ENCODE assay signal across 18 cellular contexts in the genomic region with DNA sequence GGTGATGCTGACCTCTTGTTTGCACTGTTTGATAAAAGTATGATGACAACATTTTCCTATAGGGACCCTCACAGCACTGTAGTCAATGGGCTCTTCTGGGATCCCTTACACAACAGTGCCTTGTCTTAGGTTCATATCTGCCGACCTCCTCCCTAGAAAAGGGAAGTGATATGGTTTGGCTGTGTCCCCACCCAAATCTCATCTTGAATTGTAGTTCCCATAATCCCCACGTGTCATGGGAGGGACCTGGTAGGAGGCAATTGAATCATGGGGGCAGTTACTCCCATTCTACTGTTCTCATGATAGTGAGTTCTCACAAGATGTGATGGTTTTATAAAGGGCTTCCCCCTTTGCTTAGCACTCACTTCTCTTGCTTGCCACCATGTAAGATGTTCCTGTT. TPM values are rescaled to one million over a fixed set of nuclear protein-coding genes. Genes with fewer than 3 reads are reported as not detected.
DNase-seq lines count a peak whose midpoint lies in the region; ATAC-seq lines count a peak whose summit lies in the region.
"Had no signal": no experiment of that assay in that cellular context is flagged by ENCODE, and none has a peak within 500 bp of the region (broad histone marks: within the 10 kb centered on the region; RNA-seq: fewer than 3 reads in every experiment).

No MANE protein-coding gene starts in this region.

- peaks cover 26% of the 10 kb centered on the region for H3K9me3 Mint-ChIP-seq in activated naive CD8-positive, alpha-beta T cell treated with anti-CD3 and anti-CD28 coated beads for 36 hours
- peaks cover 5 to 11% of the 10 kb centered on the region in 2 donors for H3K9me3 Mint-ChIP-seq in stimulated activated naive B cell treated with anti-CD40 and anti-IgM and Interleukin-4, amounts not matched to agents 10 μg/mL and 1 μg/mL and 100 μg/mL, for 72 hours

- H3K27me3 Mint-ChIP-seq in activated naive CD8-positive, alpha-beta T cell treated with anti-CD3 and anti-CD28 coated beads for 36 hours, result no peaks in the 10 kb centered on the region
- no peaks in the 10 kb centered on the region for H3K27me3 Mint-ChIP-seq in stimulated activated naive B cell treated with anti-CD40 and anti-IgM and Interleukin-4, amounts not matched to agents 10 μg/mL and 1 μg/mL and 100 μg/mL, for 72 hours

- H3K36me3 Mint-ChIP-seq in activated naive CD8-positive, alpha-beta T cell treated with anti-CD3 and anti-CD28 coated beads for 36 hours, result peaks cover 85% of the 10 kb centered on the region
- peaks cover 44 to 72% of the 10 kb centered on the region in 2 donors for H3K36me3 Mint-ChIP-seq in stimulated activated naive B cell treated with anti-CD40 and anti-IgM and Interleukin-4, amounts not matched to agents 10 μg/mL and 1 μg/mL and 100 μg/mL, for 72 hours

- peak overlapping the region; percentile 50 for H3K27ac Mint-ChIP-seq in activated naive CD8-positive, alpha-beta T cell treated with anti-CD3 and anti-CD28 coated beads for 36 hours
- H3K27ac Mint-ChIP-seq in stimulated activated naive B cell treated with anti-CD40 and anti-IgM and Interleukin-4, amounts not matched to agents 10 μg/mL and 1 μg/mL and 100 μg/mL, for 72 hours, result peak overlapping the region; percentile 37

- H3K4me1 Mint-ChIP-seq in activated naive CD8-positive, alpha-beta T cell treated with anti-CD3 and anti-CD28 coated beads for 36 hours, result peaks cover 80% of the 10 kb centered on the region
- H3K4me1 Mint-ChIP-seq in stimulated activated naive B cell treated with anti-CD40 and anti-IgM and Interleukin-4, amounts not matched to agents 10 μg/mL and 1 μg/mL and 100 μg/mL, for 72 hours, result peaks cover 18 to 33% of the 10 kb centered on the region in 2 donors

- peak overlapping the region; percentile 22 for H3K4me3 Mint-ChIP-seq in activated naive CD8-positive, alpha-beta T cell treated with anti-CD3 and anti-CD28 coated beads for 36 hours
- no peak overlapping the region for H3K4me3 Mint-ChIP-seq in stimulated activated naive B cell treated with anti-CD40 and anti-IgM and Interleukin-4, amounts not matched to agents 10 μg/mL and 1 μg/mL and 100 μg/mL, for 72 hours

- no peak for ATAC-seq in stimulated activated naive B cell treated with anti-CD40 and anti-IgM and Interleukin-4, amounts not matched to agents 10 μg/mL and 1 μg/mL and 100 μg/mL, for 72 hours (replicated peaks)
- ATAC-seq in HG03520 (IDR thresholded peaks at IDR 0.05; ENCODE audit: unreplicated experiment), result no peak
- ATAC-seq: left lung, Panc1 had no signal

- DNase-seq in activated T-cell treated with anti-CD3 and anti-CD28 coated beads, Interleukin-2, amount 50 U/mL, for 48 hours, result peak; percentile 16 to 18
- no peak for DNase-seq in activated T-cell treated with anti-CD3 and anti-CD28 coated beads, Interleukin-2, amount 50 U/mL, for 1 hour
- DNase-seq in OCI-M1 (lab: John Stamatoyannopoulos, UW) (peak; percentile 54), HT-29 (ENCODE audit: low spot score) (no peak), UCSD-AML1 (lab: John Stamatoyannopoulos, UW; ENCODE audit: unreplicated experiment) (no peak)
- DNase-seq in activated naive CD8-positive, alpha-beta T cell treated with anti-CD3 and anti-CD28 coated beads for 36 hours, result no peak
- DNase-seq in stimulated activated naive B cell treated with anti-CD40 and anti-IgM and Interleukin-4, amounts not matched to agents 10 μg/mL and 1 μg/mL and 100 μg/mL, for 72 hours, result no peak
- DNase-seq: central memory CD4-positive, alpha-beta T cell; GOT3; left lung; NCI-H187; NCI-H226; nucleus accumbens; SK-N-SH; trophoblast cell; WERI-Rb-1 had no signal

RNA-seq across cellular contexts. Expression of a gene that starts 23.1 kb away (rescaled TPM):
- total RNA-seq in activated naive CD8-positive, alpha-beta T cell treated with anti-CD3 and anti-CD28 coated beads for 36 hours, result 100 to 1,000 TPM; 117 to 118 TPM
- total RNA-seq in HT-29 (2014; rRNA removed; shearing (Covaris generic)), result 35.9 and 38.2 TPM in 2 replicates

RNA-seq across cellular contexts. Expression of a gene that starts 50.6 kb away (rescaled TPM):
- total RNA-seq in activated naive CD8-positive, alpha-beta T cell treated with anti-CD3 and anti-CD28 coated beads for 36 hours, result 10 to 100 TPM; 12.9 to 13.4 TPM
- 11.6 and 13.1 TPM in 2 replicates for total RNA-seq in HT-29 (2014; rRNA removed; shearing (Covaris generic))

Comparison
In these comparisons a context has a peak if more than half of its experiments do, and no peak if none do; other contexts are left out.
1. DNase-seq: peak in activated T-cell treated with anti-CD3 and anti-CD28 coated beads, Interleukin-2, amount 50 U/mL, for 48 hours (2 of 2) and OCI-M1 (single experiment); none in activated T-cell treated with anti-CD3 and anti-CD28 coated beads, Interleukin-2, amount 50 U/mL, for 1 hour (single experiment), activated naive CD8-positive, alpha-beta T cell treated with anti-CD3 and anti-CD28 coated beads for 36 hours (single experiment), stimulated activated naive B cell treated with anti-CD40 and anti-IgM and Interleukin-4, amounts not matched to agents 10 μg/mL and 1 μg/mL and 100 μg/mL, for 72 hours (single experiment), HT-29 (single experiment) and UCSD-AML1 (single experiment).